Comparison of ENCODE assay signal across 8 cellular contexts in genomic region chr4:85084371-85085170, GRCh38.
A peak's percentile ranks its signal among the peaks of the same experiment; 100 is the strongest.
DNase-seq lines count a peak whose midpoint lies in the region; ATAC-seq, FAIRE-seq and TF ChIP-seq lines count a peak whose summit lies in the region.

No MANE protein-coding gene starts in this region.

- intact Hi-C loops in stomach (cut with DNase I; ENCODE audit: low total_unique reads) = no loop called here

- no peaks in the 10 kb centered on the region for H3K36me3 ChIP-seq in astrocyte (ENCODE audit: insufficient read depth, low read length)
- no peaks in the 10 kb centered on the region for H3K36me3 ChIP-seq in iPS DF 6.9 (ENCODE audit: control insufficient read depth, insufficient read depth, low read length)
- H3K36me3 ChIP-seq in stomach = no peaks in the 10 kb centered on the region

- H3K4me1 ChIP-seq in astrocyte (ENCODE audit: insufficient read depth, low read length) (no peaks in the 10 kb centered on the region), iPS DF 6.9 (ENCODE audit: control insufficient read depth, insufficient read depth, low read length) (no peaks in the 10 kb centered on the region), stomach (no peaks in the 10 kb centered on the region)

- H3K4me3 ChIP-seq in astrocyte (ENCODE audit: insufficient read depth, low read depth, low read length) (no peak overlapping the region), iPS DF 6.9 (ENCODE audit: low read length) (no peak overlapping the region), stomach (no peak overlapping the region)

- TF ChIP-seq CTCF in astrocyte (IDR thresholded peaks at IDR 0.05; ENCODE audit: insufficient read depth, low read depth, low read length) = peak; percentile 87
- TF ChIP-seq CTCF in stomach (IDR thresholded peaks at IDR 0.05) = peak in 5 of 7 experiments; percentile 5 to 72 (median 54)

- no CpG with 5 or more reads among the region's 3 CpGs for WGBS in iPS DF 6.9 (ENCODE audit: insufficient coverage, insufficient read length)
- WGBS in stomach, 5 donors = 8 to 22% (median 10%) methylated on average over 3 of the region's 3 CpGs

- no peaks in the 10 kb centered on the region for H3K36me3 Mint-ChIP-seq in astrocyte (ENCODE audit: low read depth, unreplicated experiment)

- ATAC-seq in GM19351 (IDR thresholded peaks at IDR 0.05; ENCODE audit: unreplicated experiment) (peak; percentile 94), HG03439 (IDR thresholded peaks at IDR 0.05; ENCODE audit: unreplicated experiment) (peak; percentile 89)

- no peak overlapping the region for H3K9ac ChIP-seq in astrocyte (ENCODE audit: low read length)

- H3K4me1 Mint-ChIP-seq in astrocyte (ENCODE audit: low read depth, unreplicated experiment) = peaks cover 8% of the 10 kb centered on the region

- H3K27ac ChIP-seq in astrocyte (ENCODE audit: low read depth, low read length) = no peak overlapping the region
- no peak overlapping the region for H3K27ac ChIP-seq in iPS DF 6.9 (ENCODE audit: low read length)
- no peak overlapping the region for H3K27ac ChIP-seq in stomach

- H3K9me3 ChIP-seq in astrocyte (ENCODE audit: insufficient read depth, low read depth, low read length) = no peaks in the 10 kb centered on the region
- H3K9me3 ChIP-seq in iPS DF 6.9 (ENCODE audit: control insufficient read depth, insufficient read depth, low read length) = no peaks in the 10 kb centered on the region
- H3K9me3 ChIP-seq in stomach = no peaks in the 10 kb centered on the region

- DNase-seq in DMS79 treated with DMSO at 0.1 percent for 48 hours (lab: John Stamatoyannopoulos, UW) = peak; percentile 26
- peak; percentile 49 to 79 for DNase-seq in NCI-H446 (lab: John Stamatoyannopoulos, UW)
- DNase-seq in astrocyte (ENCODE audit: low read depth) = peak; percentile 50
- peak; percentile 29 for DNase-seq in iPS DF 6.9 (ENCODE audit: low read depth, low spot score)
- DNase-seq in stomach = no peak
- no peak for DNase-seq in NCI-H526 treated with DMSO at 0.1 percent for 48 hours (lab: John Stamatoyannopoulos, UW)

- FAIRE-seq in astrocyte (lab: Jason Lieb, UNC) = no peak

- no peaks in the 10 kb centered on the region for H3K79me2 ChIP-seq in astrocyte (ENCODE audit: insufficient read depth, low read length)

- no peaks in the 10 kb centered on the region for H4K20me1 ChIP-seq in astrocyte (ENCODE audit: insufficient read depth, low read length)

- H3K27ac Mint-ChIP-seq in astrocyte (ENCODE audit: unreplicated experiment) = no peak overlapping the region

- no peak for TF ChIP-seq EP300 in stomach (IDR thresholded peaks at IDR 0.05)

- H3K27me3 Mint-ChIP-seq in astrocyte (ENCODE audit: low read depth, unreplicated experiment) = no peaks in the 10 kb centered on the region

- no peak for TF ChIP-seq POLR2A in stomach (IDR thresholded peaks at IDR 0.05)

- no peak overlapping the region for H3K4me3 Mint-ChIP-seq in astrocyte (ENCODE audit: unreplicated experiment)

- H3K4me2 ChIP-seq in astrocyte (ENCODE audit: low read length) = no peak overlapping the region

- peaks cover 3% of the 10 kb centered on the region for H3K9me3 Mint-ChIP-seq in astrocyte (ENCODE audit: unreplicated experiment)

- H3K27me3 ChIP-seq in astrocyte (ENCODE audit: insufficient read depth, low read length) (no peaks in the 10 kb centered on the region), iPS DF 6.9 (ENCODE audit: control insufficient read depth, insufficient read depth, low read length) (no peaks in the 10 kb centered on the region), stomach (no peaks in the 10 kb centered on the region)

- H2AFZ ChIP-seq in astrocyte (ENCODE audit: low read depth, low read length) = no peak overlapping the region

Comparison
In these comparisons a context has a peak if more than half of its experiments do, and no peak if none do; other contexts are left out.
1. DNase-seq: peak in DMS79 treated with DMSO at 0.1 percent for 48 hours (single experiment), NCI-H446 (2 of 2), astrocyte (single experiment) and iPS DF 6.9 (single experiment); none in stomach (single experiment) and NCI-H526 treated with DMSO at 0.1 percent for 48 hours (single experiment).